10 cellular contexts compared by ENCODE assay signal in the genomic region with DNA sequence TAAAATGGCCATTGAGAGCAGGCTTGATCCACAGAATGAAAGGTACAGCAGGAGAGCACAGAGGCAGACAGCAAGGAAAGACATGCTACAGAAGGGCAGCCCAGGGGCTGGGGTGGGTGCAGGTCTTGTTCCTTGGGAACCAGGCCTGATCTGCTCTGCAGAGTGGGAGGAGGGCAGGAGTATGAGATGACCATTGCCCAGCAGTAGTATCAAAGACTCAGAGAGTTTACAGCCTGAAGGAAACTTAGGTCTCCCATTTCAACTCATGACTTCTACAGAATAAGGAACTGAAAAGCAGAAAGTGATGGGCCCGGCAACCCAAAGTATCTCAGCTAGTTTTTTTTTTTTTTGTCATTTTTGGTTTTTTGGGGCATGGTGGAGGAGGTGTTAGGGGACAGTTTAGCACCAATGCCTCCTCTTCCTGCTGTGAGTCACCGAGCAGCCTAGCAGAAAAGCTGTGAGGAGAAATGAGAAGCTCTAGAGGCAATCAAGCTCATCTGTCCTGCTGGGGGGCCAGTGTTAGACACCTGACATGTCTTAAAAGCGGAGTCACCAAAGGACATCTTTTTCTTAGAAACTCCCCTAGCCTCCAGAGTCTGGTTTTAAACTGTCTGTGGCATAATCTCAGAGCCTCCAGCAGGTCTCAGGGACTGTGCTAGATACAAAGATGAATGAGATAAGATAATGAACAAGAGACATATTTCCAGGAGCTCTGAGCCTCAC. TPM values are rescaled to one million over a fixed set of nuclear protein-coding genes. Genes with fewer than 3 reads are reported as not detected.
DNase-seq lines count a peak whose midpoint lies in the region; ATAC-seq and TF ChIP-seq lines count a peak whose summit lies in the region.
"Had no signal": no experiment of that assay in that cellular context is flagged by ENCODE, and none has a peak within 500 bp of the region (broad histone marks: within the 10 kb centered on the region; RNA-seq: fewer than 3 reads in every experiment).

No MANE protein-coding gene starts in this region.

- TF ChIP-seq CTCF in upper lobe of left lung (IDR thresholded peaks at IDR 0.05), result no peak

- peaks cover 0 to 9% (median 2%) of the 10 kb centered on the region in 4 donors for H3K4me1 ChIP-seq in upper lobe of left lung
- H3K4me1 ChIP-seq: SJSA1 had no signal

- no peak for TF ChIP-seq POLR2A in upper lobe of left lung (IDR thresholded peaks at IDR 0.05)

- WGBS in upper lobe of left lung, 2 donors, result 64 to 67% methylated on average over 3 of the region's 3 CpGs

- H3K4me3 ChIP-seq in upper lobe of left lung, result no peak overlapping the region
- H3K4me3 ChIP-seq: SJSA1, thoracic aorta had no signal

- H3K9me3 ChIP-seq in upper lobe of left lung, result no peaks in the 10 kb centered on the region
- H3K9me3 ChIP-seq: SJSA1, thoracic aorta had no signal

- peak overlapping the region in 1 of 4 donors; percentile 46 for H3K27ac ChIP-seq in upper lobe of left lung
- H3K27ac ChIP-seq: SJSA1, thoracic aorta had no signal

- peak; percentile 64 for ATAC-seq in GM18868 (IDR thresholded peaks at IDR 0.05; ENCODE audit: unreplicated experiment)
- ATAC-seq in HG02588 (IDR thresholded peaks at IDR 0.05; ENCODE audit: unreplicated experiment), result peak; percentile 49
- ATAC-seq in upper lobe of left lung (ENCODE audit: low FRiP score in 2 of 2), result peak; percentile 23 to 51

- no peaks in the 10 kb centered on the region for H3K27me3 ChIP-seq in upper lobe of left lung
- H3K27me3 ChIP-seq: SJSA1 had no signal

- DNase-seq in NOMO-1 treated with dmso at 0.1 percent for 144 hours (lab: John Stamatoyannopoulos, UW; ENCODE audit: unreplicated experiment) (peak; percentile 63), upper lobe of left lung (peak in 1 of 2 donors; percentile 30), NCI-H1417 treated with DMSO at 0.1 percent for 48 hours (lab: John Stamatoyannopoulos, UW) (no peak), NCI-H2029 (lab: John Stamatoyannopoulos, UW) (no peak), SW 1271 (lab: John Stamatoyannopoulos, UW) (no peak)
- peak; percentile 29 for DNase-seq in effector CD4-positive, alpha-beta T cell

- H3K36me3 ChIP-seq in upper lobe of left lung, result no peaks in the 10 kb centered on the region
- H3K36me3 ChIP-seq: SJSA1, thoracic aorta had no signal

- TF ChIP-seq EP300 in upper lobe of left lung (IDR thresholded peaks at IDR 0.05), result no peak

RNA-seq across cellular contexts. Expression of a gene that starts 34.3 kb away (rescaled TPM):
- total RNA-seq in upper lobe of left lung, result 10 to 100 TPM; 29.6 to 63.9 (median 42.2) TPM

Comparison
In these comparisons a context has a peak if more than half of its experiments do, and no peak if none do; other contexts are left out.
1. DNase-seq: peak in NOMO-1 treated with dmso at 0.1 percent for 144 hours (single experiment) and effector CD4-positive, alpha-beta T cell (single experiment); none in NCI-H1417 treated with DMSO at 0.1 percent for 48 hours (single experiment), NCI-H2029 (single experiment) and SW 1271 (0 of 2).
2. Peak in every context shown above with its lines, with median percentiles within 50 percentile points of each other: ATAC-seq.